1 cellular context compared by ENCODE assay signal in the genomic region with DNA sequence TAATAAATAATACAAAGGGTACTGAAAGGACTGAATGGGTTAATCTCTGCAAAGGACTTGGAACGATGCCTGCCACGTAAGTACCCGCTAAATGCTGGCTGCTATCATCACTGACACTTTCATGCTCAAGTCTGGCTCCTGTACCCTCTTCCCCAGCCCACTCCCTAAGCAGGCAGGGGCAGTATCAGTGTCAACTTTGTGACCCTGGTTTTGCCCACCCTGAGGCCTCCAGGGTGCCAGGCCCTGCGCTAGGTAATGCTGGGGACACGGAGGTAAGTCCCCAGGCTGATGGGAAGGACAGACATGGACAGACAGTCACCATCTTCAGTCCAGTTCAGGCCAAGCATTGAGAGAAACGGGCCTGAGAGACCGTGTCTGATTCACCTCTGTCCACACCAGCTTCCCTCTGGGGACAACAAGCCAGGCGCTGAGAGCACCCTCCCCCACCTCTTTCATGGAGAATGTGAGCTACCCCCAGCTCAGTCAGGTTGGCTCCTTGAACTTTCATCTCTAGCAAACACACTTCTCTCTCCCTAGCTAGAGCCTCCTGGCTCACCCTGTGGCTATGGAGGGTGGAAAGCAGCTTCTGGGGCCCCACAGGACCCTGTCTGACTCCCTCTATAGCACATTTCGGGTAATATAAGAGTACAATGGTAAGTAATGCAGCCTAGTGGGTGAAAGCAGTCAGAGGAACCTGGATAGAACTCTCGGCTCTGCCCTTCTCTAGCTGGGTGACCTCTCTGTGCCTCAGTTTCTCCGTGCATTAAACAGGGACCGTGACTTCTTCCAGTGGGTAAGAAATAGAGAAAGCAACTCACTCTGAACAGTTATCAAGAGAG.
TF ChIP-seq lines count a peak whose summit lies in the region.

No MANE protein-coding gene starts in this region.

TF ChIP-seq in HepG2, 621 proteins besides CTCF, POLR2A, EP300 and RAD21 (continued from another document and continues in another):
- TF ChIP-seq ZNF251 (CRISPR knock-in tag; IDR thresholded peaks at IDR 0.05), result no peak
- TF ChIP-seq ZNF343 (CRISPR knock-in tag; IDR thresholded peaks at IDR 0.05), result peak; percentile 95
- TF ChIP-seq, protein P1, sequence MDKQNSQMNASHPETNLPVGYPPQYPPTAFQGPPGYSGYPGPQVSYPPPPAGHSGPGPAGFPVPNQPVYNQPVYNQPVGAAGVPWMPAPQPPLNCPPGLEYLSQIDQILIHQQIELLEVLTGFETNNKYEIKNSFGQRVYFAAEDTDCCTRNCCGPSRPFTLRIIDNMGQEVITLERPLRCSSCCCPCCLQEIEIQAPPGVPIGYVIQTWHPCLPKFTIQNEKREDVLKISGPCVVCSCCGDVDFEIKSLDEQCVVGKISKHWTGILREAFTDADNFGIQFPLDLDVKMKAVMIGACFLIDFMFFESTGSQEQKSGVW (CRISPR knock-in tag; IDR thresholded peaks at IDR 0.05; ENCODE audit: borderline replicate concordance), result 0 out of 2 replicates have a peak, but pooled peaks have one; percentile 74
- no peak for TF ChIP-seq CHCHD3 (CRISPR knock-in tag; IDR thresholded peaks at IDR 0.05)
- no peak for TF ChIP-seq ZBTB8A (CRISPR knock-in tag; IDR thresholded peaks at IDR 0.05; ENCODE audit: borderline replicate concordance, low read depth)
- TF ChIP-seq AGO1 (IDR thresholded peaks at IDR 0.05; ENCODE audit: low read depth, low read length, poor library complexity, severe bottlenecking), result no peak
- peak; percentile 89; the same call in 1 of the 2 replicates for TF ChIP-seq MIER3 (CRISPR knock-in tag; IDR thresholded peaks at IDR 0.05; ENCODE audit: borderline replicate concordance)
- TF ChIP-seq ZNF619 (CRISPR knock-in tag; IDR thresholded peaks at IDR 0.05), result no peak
- TF ChIP-seq JUNB (CRISPR knock-in tag; IDR thresholded peaks at IDR 0.05; ENCODE audit: borderline replicate concordance), result no peak
- TF ChIP-seq, protein P2, sequence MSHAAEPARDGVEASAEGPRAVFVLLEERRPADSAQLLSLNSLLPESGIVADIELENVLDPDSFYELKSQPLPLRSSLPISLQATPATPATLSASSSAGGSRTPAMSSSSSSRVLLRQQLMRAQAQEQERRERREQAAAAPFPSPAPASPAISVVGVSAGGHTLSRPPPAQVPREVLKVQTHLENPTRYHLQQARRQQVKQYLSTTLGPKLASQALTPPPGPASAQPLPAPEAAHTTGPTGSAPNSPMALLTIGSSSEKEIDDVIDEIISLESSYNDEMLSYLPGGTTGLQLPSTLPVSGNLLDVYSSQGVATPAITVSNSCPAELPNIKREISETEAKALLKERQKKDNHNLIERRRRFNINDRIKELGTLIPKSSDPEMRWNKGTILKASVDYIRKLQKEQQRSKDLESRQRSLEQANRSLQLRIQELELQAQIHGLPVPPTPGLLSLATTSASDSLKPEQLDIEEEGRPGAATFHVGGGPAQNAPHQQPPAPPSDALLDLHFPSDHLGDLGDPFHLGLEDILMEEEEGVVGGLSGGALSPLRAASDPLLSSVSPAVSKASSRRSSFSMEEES (CRISPR knock-in tag; IDR thresholded peaks at IDR 0.05), result no peak; the same call in none of the 2 replicates
- peak; percentile 14 for TF ChIP-seq CCAR2 (optimal IDR thresholded peaks at IDR 0.05; ENCODE audit: low read depth, low read length)
- no peak for TF ChIP-seq ELF4 (CRISPR knock-in tag; IDR thresholded peaks at IDR 0.05; ENCODE audit: borderline replicate concordance)
- TF ChIP-seq MIXL1 (CRISPR knock-in tag; IDR thresholded peaks at IDR 0.05), result peak; percentile 78
- TF ChIP-seq, protein P3, sequence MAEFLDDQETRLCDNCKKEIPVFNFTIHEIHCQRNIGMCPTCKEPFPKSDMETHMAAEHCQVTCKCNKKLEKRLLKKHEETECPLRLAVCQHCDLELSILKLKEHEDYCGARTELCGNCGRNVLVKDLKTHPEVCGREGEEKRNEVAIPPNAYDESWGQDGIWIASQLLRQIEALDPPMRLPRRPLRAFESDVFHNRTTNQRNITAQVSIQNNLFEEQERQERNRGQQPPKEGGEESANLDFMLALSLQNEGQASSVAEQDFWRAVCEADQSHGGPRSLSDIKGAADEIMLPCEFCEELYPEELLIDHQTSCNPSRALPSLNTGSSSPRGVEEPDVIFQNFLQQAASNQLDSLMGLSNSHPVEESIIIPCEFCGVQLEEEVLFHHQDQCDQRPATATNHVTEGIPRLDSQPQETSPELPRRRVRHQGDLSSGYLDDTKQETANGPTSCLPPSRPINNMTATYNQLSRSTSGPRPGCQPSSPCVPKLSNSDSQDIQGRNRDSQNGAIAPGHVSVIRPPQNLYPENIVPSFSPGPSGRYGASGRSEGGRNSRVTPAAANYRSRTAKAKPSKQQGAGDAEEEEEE (CRISPR knock-in tag; IDR thresholded peaks at IDR 0.05; ENCODE audit: borderline replicate concordance), result no peak
- TF ChIP-seq, protein P4, sequence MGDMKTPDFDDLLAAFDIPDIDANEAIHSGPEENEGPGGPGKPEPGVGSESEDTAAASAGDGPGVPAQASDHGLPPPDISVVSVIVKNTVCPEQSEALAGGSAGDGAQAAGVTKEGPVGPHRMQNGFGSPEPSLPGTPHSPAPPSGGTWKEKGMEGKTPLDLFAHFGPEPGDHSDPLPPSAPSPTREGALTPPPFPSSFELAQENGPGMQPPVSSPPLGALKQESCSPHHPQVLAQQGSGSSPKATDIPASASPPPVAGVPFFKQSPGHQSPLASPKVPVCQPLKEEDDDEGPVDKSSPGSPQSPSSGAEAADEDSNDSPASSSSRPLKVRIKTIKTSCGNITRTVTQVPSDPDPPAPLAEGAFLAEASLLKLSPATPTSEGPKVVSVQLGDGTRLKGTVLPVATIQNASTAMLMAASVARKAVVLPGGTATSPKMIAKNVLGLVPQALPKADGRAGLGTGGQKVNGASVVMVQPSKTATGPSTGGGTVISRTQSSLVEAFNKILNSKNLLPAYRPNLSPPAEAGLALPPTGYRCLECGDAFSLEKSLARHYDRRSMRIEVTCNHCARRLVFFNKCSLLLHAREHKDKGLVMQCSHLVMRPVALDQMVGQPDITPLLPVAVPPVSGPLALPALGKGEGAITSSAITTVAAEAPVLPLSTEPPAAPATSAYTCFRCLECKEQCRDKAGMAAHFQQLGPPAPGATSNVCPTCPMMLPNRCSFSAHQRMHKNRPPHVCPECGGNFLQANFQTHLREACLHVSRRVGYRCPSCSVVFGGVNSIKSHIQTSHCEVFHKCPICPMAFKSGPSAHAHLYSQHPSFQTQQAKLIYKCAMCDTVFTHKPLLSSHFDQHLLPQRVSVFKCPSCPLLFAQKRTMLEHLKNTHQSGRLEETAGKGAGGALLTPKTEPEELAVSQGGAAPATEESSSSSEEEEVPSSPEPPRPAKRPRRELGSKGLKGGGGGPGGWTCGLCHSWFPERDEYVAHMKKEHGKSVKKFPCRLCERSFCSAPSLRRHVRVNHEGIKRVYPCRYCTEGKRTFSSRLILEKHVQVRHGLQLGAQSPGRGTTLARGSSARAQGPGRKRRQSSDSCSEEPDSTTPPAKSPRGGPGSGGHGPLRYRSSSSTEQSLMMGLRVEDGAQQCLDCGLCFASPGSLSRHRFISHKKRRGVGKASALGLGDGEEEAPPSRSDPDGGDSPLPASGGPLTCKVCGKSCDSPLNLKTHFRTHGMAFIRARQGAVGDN (CRISPR knock-in tag; IDR thresholded peaks at IDR 0.05), result peak; percentile 58; the same call in 1 of the 2 replicates
- no peak; the same call in 1 of the 2 replicates for TF ChIP-seq MEF2D (CRISPR knock-in tag; IDR thresholded peaks at IDR 0.05)
- TF ChIP-seq ZNF564 (CRISPR knock-in tag; IDR thresholded peaks at IDR 0.05), result no peak
- peak; percentile 45; the same call in 1 of the 2 replicates for TF ChIP-seq MTA1 (CRISPR knock-in tag; IDR thresholded peaks at IDR 0.05; ENCODE audit: borderline replicate concordance)
- no peak for TF ChIP-seq ZNF468 (CRISPR knock-in tag; IDR thresholded peaks at IDR 0.05)
- no peak for TF ChIP-seq CHD4 (IDR thresholded peaks at IDR 0.05; ENCODE audit: borderline replicate concordance, low read length)
- TF ChIP-seq ZMYM2 (CRISPR knock-in tag; IDR thresholded peaks at IDR 0.05), result peak; percentile 59; the same call in 1 of the 2 replicates
- no peak for TF ChIP-seq CBX2 (IDR thresholded peaks at IDR 0.05; ENCODE audit: low read depth, low read length)
- TF ChIP-seq CBX2 (CRISPR knock-in tag; IDR thresholded peaks at IDR 0.05; ENCODE audit: low read depth), result no peak
- TF ChIP-seq, protein P5, sequence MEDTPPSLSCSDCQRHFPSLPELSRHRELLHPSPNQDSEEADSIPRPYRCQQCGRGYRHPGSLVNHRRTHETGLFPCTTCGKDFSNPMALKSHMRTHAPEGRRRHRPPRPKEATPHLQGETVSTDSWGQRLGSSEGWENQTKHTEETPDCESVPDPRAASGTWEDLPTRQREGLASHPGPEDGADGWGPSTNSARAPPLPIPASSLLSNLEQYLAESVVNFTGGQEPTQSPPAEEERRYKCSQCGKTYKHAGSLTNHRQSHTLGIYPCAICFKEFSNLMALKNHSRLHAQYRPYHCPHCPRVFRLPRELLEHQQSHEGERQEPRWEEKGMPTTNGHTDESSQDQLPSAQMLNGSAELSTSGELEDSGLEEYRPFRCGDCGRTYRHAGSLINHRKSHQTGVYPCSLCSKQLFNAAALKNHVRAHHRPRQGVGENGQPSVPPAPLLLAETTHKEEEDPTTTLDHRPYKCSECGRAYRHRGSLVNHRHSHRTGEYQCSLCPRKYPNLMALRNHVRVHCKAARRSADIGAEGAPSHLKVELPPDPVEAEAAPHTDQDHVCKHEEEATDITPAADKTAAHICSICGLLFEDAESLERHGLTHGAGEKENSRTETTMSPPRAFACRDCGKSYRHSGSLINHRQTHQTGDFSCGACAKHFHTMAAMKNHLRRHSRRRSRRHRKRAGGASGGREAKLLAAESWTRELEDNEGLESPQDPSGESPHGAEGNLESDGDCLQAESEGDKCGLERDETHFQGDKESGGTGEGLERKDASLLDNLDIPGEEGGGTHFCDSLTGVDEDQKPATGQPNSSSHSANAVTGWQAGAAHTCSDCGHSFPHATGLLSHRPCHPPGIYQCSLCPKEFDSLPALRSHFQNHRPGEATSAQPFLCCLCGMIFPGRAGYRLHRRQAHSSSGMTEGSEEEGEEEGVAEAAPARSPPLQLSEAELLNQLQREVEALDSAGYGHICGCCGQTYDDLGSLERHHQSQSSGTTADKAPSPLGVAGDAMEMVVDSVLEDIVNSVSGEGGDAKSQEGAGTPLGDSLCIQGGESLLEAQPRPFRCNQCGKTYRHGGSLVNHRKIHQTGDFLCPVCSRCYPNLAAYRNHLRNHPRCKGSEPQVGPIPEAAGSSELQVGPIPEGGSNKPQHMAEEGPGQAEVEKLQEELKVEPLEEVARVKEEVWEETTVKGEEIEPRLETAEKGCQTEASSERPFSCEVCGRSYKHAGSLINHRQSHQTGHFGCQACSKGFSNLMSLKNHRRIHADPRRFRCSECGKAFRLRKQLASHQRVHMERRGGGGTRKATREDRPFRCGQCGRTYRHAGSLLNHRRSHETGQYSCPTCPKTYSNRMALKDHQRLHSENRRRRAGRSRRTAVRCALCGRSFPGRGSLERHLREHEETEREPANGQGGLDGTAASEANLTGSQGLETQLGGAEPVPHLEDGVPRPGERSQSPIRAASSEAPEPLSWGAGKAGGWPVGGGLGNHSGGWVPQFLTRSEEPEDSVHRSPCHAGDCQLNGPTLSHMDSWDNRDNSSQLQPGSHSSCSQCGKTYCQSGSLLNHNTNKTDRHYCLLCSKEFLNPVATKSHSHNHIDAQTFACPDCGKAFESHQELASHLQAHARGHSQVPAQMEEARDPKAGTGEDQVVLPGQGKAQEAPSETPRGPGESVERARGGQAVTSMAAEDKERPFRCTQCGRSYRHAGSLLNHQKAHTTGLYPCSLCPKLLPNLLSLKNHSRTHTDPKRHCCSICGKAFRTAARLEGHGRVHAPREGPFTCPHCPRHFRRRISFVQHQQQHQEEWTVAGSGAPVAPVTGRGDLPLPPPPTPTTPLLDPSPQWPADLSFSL (CRISPR knock-in tag; IDR thresholded peaks at IDR 0.05), result no peak
- TF ChIP-seq ZFP82 (CRISPR knock-in tag; IDR thresholded peaks at IDR 0.05; ENCODE audit: borderline replicate concordance), result peak; percentile 72; the same call in 1 of the 2 replicates
- TF ChIP-seq ZNF160 (CRISPR knock-in tag; IDR thresholded peaks at IDR 0.05), result no peak
- peak; percentile 89 for TF ChIP-seq ZSCAN20 (CRISPR knock-in tag; IDR thresholded peaks at IDR 0.05; ENCODE audit: borderline replicate concordance)
- TF ChIP-seq, protein P6, sequence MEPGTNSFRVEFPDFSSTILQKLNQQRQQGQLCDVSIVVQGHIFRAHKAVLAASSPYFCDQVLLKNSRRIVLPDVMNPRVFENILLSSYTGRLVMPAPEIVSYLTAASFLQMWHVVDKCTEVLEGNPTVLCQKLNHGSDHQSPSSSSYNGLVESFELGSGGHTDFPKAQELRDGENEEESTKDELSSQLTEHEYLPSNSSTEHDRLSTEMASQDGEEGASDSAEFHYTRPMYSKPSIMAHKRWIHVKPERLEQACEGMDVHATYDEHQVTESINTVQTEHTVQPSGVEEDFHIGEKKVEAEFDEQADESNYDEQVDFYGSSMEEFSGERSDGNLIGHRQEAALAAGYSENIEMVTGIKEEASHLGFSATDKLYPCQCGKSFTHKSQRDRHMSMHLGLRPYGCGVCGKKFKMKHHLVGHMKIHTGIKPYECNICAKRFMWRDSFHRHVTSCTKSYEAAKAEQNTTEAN (CRISPR knock-in tag; conservative IDR thresholded peaks at IDR 0.05), result no peak
- TF ChIP-seq GZF1 (CRISPR knock-in tag; IDR thresholded peaks at IDR 0.05), result no peak
- 0 out of 2 replicates have a peak, but pooled peaks have one; percentile 64 for TF ChIP-seq ZNF776 (CRISPR knock-in tag; IDR thresholded peaks at IDR 0.05)
- TF ChIP-seq, protein P7, sequence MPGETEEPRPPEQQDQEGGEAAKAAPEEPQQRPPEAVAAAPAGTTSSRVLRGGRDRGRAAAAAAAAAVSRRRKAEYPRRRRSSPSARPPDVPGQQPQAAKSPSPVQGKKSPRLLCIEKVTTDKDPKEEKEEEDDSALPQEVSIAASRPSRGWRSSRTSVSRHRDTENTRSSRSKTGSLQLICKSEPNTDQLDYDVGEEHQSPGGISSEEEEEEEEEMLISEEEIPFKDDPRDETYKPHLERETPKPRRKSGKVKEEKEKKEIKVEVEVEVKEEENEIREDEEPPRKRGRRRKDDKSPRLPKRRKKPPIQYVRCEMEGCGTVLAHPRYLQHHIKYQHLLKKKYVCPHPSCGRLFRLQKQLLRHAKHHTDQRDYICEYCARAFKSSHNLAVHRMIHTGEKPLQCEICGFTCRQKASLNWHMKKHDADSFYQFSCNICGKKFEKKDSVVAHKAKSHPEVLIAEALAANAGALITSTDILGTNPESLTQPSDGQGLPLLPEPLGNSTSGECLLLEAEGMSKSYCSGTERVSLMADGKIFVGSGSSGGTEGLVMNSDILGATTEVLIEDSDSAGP (CRISPR knock-in tag; IDR thresholded peaks at IDR 0.05; ENCODE audit: borderline replicate concordance), result peak; percentile 26; the same call in 1 of the 2 replicates
- no peak for TF ChIP-seq TAF15 (IDR thresholded peaks at IDR 0.05; ENCODE audit: low read depth, low read length, poor library complexity, severe bottlenecking)
- TF ChIP-seq ZNF768 (CRISPR knock-in tag; IDR thresholded peaks at IDR 0.05), result peak; percentile 44; the same call in 1 of the 2 replicates
- TF ChIP-seq, protein P8, sequence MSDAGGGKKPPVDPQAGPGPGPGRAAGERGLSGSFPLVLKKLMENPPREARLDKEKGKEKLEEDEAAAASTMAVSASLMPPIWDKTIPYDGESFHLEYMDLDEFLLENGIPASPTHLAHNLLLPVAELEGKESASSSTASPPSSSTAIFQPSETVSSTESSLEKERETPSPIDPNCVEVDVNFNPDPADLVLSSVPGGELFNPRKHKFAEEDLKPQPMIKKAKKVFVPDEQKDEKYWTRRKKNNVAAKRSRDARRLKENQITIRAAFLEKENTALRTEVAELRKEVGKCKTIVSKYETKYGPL (CRISPR knock-in tag; IDR thresholded peaks at IDR 0.05), result 0 out of 2 replicates have a peak, but pooled peaks have one; percentile 30
- TF ChIP-seq ZBTB20 (CRISPR knock-in tag; IDR thresholded peaks at IDR 0.05; ENCODE audit: borderline replicate concordance, low read depth), result no peak; the same call in 1 of the 2 replicates
